Comparison of ENCODE assay signal across 11 cellular contexts in the genomic region with DNA sequence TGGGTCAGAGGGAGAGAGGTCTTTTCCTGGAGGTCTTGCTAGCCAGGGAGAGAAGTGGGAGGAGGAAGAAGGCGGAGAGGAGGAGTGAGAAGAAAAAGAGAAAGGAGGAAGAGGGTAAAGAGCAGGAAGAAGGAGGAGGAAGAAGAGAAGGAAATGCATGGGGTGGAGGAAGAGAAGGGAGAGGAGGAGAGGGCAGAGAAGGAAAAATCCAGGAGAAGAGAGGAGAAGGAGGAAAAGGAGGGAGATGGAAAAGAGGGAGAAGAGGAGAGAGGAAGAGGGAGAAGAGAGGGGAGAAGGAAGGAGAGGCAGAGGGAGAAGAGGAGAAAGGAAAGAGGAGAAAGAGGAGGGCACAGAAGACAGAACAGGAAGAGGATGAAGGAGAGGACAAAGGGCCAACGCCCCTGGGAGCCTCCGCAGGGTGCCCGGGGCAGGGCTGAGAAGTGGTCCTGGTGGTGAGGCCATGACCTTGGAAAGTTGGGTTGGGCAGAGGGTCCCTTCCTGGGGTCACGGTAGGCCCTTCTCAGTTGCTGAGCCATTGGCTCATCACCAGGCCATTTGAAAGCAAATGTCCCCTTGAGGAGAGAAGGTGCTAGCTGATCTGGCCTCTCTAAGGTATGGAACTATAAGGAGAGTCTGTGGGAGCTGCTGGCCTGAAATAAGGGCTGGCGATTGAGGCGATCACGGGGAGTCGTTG. TPM values are rescaled to one million over a fixed set of nuclear protein-coding genes. Genes with fewer than 3 reads are reported as not detected.
A peak's percentile ranks its signal among the peaks of the same experiment; 100 is the strongest.
DNase-seq lines count a peak whose midpoint lies in the region; ATAC-seq, FAIRE-seq and TF ChIP-seq lines count a peak whose summit lies in the region.
"Had no signal": no experiment of that assay in that cellular context is flagged by ENCODE, and none has a peak within 500 bp of the region (broad histone marks: within the 10 kb centered on the region; RNA-seq: fewer than 3 reads in every experiment).

No MANE protein-coding gene starts in this region.

- TF ChIP-seq EP300 in suprapubic skin (IDR thresholded peaks at IDR 0.05), result no peak

- H3K27me3 Mint-ChIP-seq in activated naive CD4-positive, alpha-beta T cell treated with anti-CD3 and anti-CD28 coated beads, Interleukin-2, amount 10 ng/mL, durations not matched to agents 7 days and 5 days, result peaks cover 78% of the 10 kb centered on the region
- peaks cover 29% of the 10 kb centered on the region for H3K27me3 Mint-ChIP-seq in activated T-helper 17 cell treated with anti-CD3 and anti-CD28 coated beads, Interleukin-2, amount 50 U/mL, for 72 hours

- no peak overlapping the region for H3K27ac Mint-ChIP-seq in activated naive CD4-positive, alpha-beta T cell treated with anti-CD3 and anti-CD28 coated beads, Interleukin-2, amount 10 ng/mL, durations not matched to agents 7 days and 5 days
- H3K27ac Mint-ChIP-seq in activated naive CD4-positive, alpha-beta T cell treated with anti-CD3 and anti-CD28 coated beads, Interleukin-2, amount 50 U/mL, for 72 hours, result no peak overlapping the region
- H3K27ac Mint-ChIP-seq in activated T-helper 17 cell treated with anti-CD3 and anti-CD28 coated beads, Interleukin-2, amount 50 U/mL, for 72 hours, result no peak overlapping the region

- peak overlapping the region; percentile 66 for H3K4me3 Mint-ChIP-seq in activated naive CD4-positive, alpha-beta T cell treated with anti-CD3 and anti-CD28 coated beads, Interleukin-2, amount 10 ng/mL, durations not matched to agents 7 days and 5 days
- peak overlapping the region; percentile 71 for H3K4me3 Mint-ChIP-seq in activated T-helper 17 cell treated with anti-CD3 and anti-CD28 coated beads, Interleukin-2, amount 50 U/mL, for 72 hours

- peaks cover 6% of the 10 kb centered on the region for H3K9me1 ChIP-seq in keratinocyte (ENCODE audit: control insufficient read depth, extremely low read depth, insufficient read depth, low read length)

- peak overlapping the region; percentile 23 for H3K4me2 ChIP-seq in keratinocyte (ENCODE audit: control insufficient read depth, extremely low read depth, insufficient read depth, low read depth, low read length)

- dilution Hi-C loops in keratinocyte (cut with MboI; ENCODE audit: extremely low pct_ligation_motif_present, low sequenced_read_pairs), result no loop called here

- ATAC-seq in activated naive CD4-positive, alpha-beta T cell treated with anti-CD3 and anti-CD28 coated beads, Interleukin-2, amount 50 U/mL, for 72 hours, result no peak
- no peak for ATAC-seq in activated T-helper 17 cell treated with anti-CD3 and anti-CD28 coated beads, Interleukin-2, amount 50 U/mL, for 72 hours (replicated peaks)
- ATAC-seq in GM18858 (IDR thresholded peaks at IDR 0.05; ENCODE audit: unreplicated experiment), result no peak
- no peak for ATAC-seq in HG03108 (IDR thresholded peaks at IDR 0.05; ENCODE audit: unreplicated experiment)

- no peaks in the 10 kb centered on the region for H4K20me1 ChIP-seq in keratinocyte (ENCODE audit: control insufficient read depth, extremely low read depth, insufficient read depth, low read length)

- no peak overlapping the region for H3K9ac ChIP-seq in keratinocyte (ENCODE audit: control insufficient read depth, extremely low read depth, insufficient read depth, low read length)

- no peaks in the 10 kb centered on the region for H3K9me3 ChIP-seq in keratinocyte (ENCODE audit: control insufficient read depth, low read depth, low read length)
- H3K9me3 ChIP-seq in suprapubic skin, result no peaks in the 10 kb centered on the region

- TF ChIP-seq CTCF in keratinocyte (optimal IDR thresholded peaks at IDR 0.05 in 1 of 3, IDR thresholded peaks at IDR 0.05 in 1 of 3, conservative IDR thresholded peaks at IDR 0.05 in 1 of 3; ENCODE audit: extremely low read depth in 1 of 3, insufficient read depth in 2 of 3, low read length in 3 of 3) (no peak), suprapubic skin (IDR thresholded peaks at IDR 0.05) (no peak)

- no peak overlapping the region for H2AFZ ChIP-seq in keratinocyte (ENCODE audit: control insufficient read depth, low read length)

- TF ChIP-seq POLR2A in suprapubic skin (IDR thresholded peaks at IDR 0.05), result no peak

- H3K27me3 ChIP-seq in keratinocyte (ENCODE audit: control insufficient read depth, extremely low read depth, insufficient read depth, low read length) (no peaks in the 10 kb centered on the region), suprapubic skin (peaks cover 7% of the 10 kb centered on the region)

- H3K4me3 ChIP-seq in keratinocyte (ENCODE audit: control insufficient read depth in 2 of 3, extremely low read depth in 1 of 3, insufficient read depth in 2 of 3, low read depth in 1 of 3, low read length in 3 of 3) (no peak overlapping the region), suprapubic skin (peak overlapping the region; percentile 64)

- H3K27ac ChIP-seq in keratinocyte (ENCODE audit: control insufficient read depth, insufficient read depth, low read length) (no peak overlapping the region), suprapubic skin (no peak overlapping the region)

- H3K79me2 ChIP-seq in keratinocyte (ENCODE audit: control insufficient read depth, insufficient read depth, low read length), result peaks cover 40% of the 10 kb centered on the region

- H3K4me1 ChIP-seq in keratinocyte (ENCODE audit: control insufficient read depth, extremely low read depth, insufficient read depth, low read length) (peaks cover 48% of the 10 kb centered on the region), suprapubic skin (peaks cover 79% of the 10 kb centered on the region)

- no peak for DNase-seq in activated naive CD4-positive, alpha-beta T cell treated with anti-CD3 and anti-CD28 coated beads, Interleukin-2, amount 10 ng/mL, durations not matched to agents 7 days and 5 days
- no peak for DNase-seq in activated naive CD4-positive, alpha-beta T cell treated with anti-CD3 and anti-CD28 coated beads, Interleukin-2, amount 50 U/mL, for 72 hours (ENCODE audit: low spot score in 2 of 2)
- DNase-seq in keratinocyte (ENCODE audit: low read depth, low spot score), result no peak
- DNase-seq in suprapubic skin (ENCODE audit: low spot score in 2 of 2), result no peak
- DNase-seq in NOMO-1 treated with DMSO at 0.1 percent for 48 hours (lab: John Stamatoyannopoulos, UW; ENCODE audit: unreplicated experiment), result no peak

- H3K36me3 ChIP-seq in keratinocyte (ENCODE audit: control insufficient read depth in 2 of 2, extremely low read depth in 1 of 2, insufficient read depth in 2 of 2, low read length in 2 of 2), result peaks cover under 1 to 8% of the 10 kb centered on the region in 2 experiments
- no peaks in the 10 kb centered on the region for H3K36me3 ChIP-seq in suprapubic skin

- no peak for FAIRE-seq in keratinocyte (lab: Jason Lieb, UNC)

- no peaks in the 10 kb centered on the region for H3K36me3 Mint-ChIP-seq in activated naive CD4-positive, alpha-beta T cell treated with anti-CD3 and anti-CD28 coated beads, Interleukin-2, amount 10 ng/mL, durations not matched to agents 7 days and 5 days
- no peaks in the 10 kb centered on the region for H3K36me3 Mint-ChIP-seq in activated naive CD4-positive, alpha-beta T cell treated with anti-CD3 and anti-CD28 coated beads, Interleukin-2, amount 50 U/mL, for 72 hours
- no peaks in the 10 kb centered on the region for H3K36me3 Mint-ChIP-seq in activated T-helper 17 cell treated with anti-CD3 and anti-CD28 coated beads, Interleukin-2, amount 50 U/mL, for 72 hours (ENCODE audit: low read depth)

- CTCF ChIA-PET in activated naive CD4-positive, alpha-beta T cell treated with anti-CD3 and anti-CD28 coated beads, Interleukin-2, amount 10 ng/mL, durations not matched to agents 7 days and 5 days (lab: Charles Lee), result interaction anchor here (1.8 kb wide), 1 partner anchor 33 kb away, joined by 6 read pairs; no protein-coding TSS in a partner anchor

- 82% methylated on average over 5 of the region's 9 CpGs for WGBS in suprapubic skin

- peaks cover 7% of the 10 kb centered on the region for H3K4me1 Mint-ChIP-seq in activated naive CD4-positive, alpha-beta T cell treated with anti-CD3 and anti-CD28 coated beads, Interleukin-2, amount 10 ng/mL, durations not matched to agents 7 days and 5 days
- no peaks in the 10 kb centered on the region for H3K4me1 Mint-ChIP-seq in activated T-helper 17 cell treated with anti-CD3 and anti-CD28 coated beads, Interleukin-2, amount 50 U/mL, for 72 hours

- H3K9me3 Mint-ChIP-seq in activated naive CD4-positive, alpha-beta T cell treated with anti-CD3 and anti-CD28 coated beads, Interleukin-2, amount 10 ng/mL, durations not matched to agents 7 days and 5 days, result no peaks in the 10 kb centered on the region
- H3K9me3 Mint-ChIP-seq in activated naive CD4-positive, alpha-beta T cell treated with anti-CD3 and anti-CD28 coated beads, Interleukin-2, amount 50 U/mL, for 72 hours, result no peaks in the 10 kb centered on the region
- no peaks in the 10 kb centered on the region for H3K9me3 Mint-ChIP-seq in activated T-helper 17 cell treated with anti-CD3 and anti-CD28 coated beads, Interleukin-2, amount 50 U/mL, for 72 hours

RNA-seq across cellular contexts. Expression of gene SEMA3F, which starts 1.2 kb away (rescaled TPM):
- under 1 TPM; 0.32 to 0.54 TPM for total RNA-seq in activated naive CD4-positive, alpha-beta T cell treated with anti-CD3 and anti-CD28 coated beads, Interleukin-2, amount 50 U/mL, for 72 hours
- 1 to 10 TPM in 1 of 2 donors, not detected in 1; 1.5 TPM for total RNA-seq in activated T-helper 17 cell treated with anti-CD3 and anti-CD28 coated beads, Interleukin-2, amount 50 U/mL, for 72 hours
- 72.8 to 115 TPM (median 102 TPM) in 3 replicates for polyA plus RNA-seq in keratinocyte
- 60.9 TPM for polyA plus RNA-seq in keratinocyte (2011; ENCODE audit: low read depth)
- polyA plus RNA-seq in keratinocyte (2011; cell fraction: cytosol; rRNA removed), result 49.7 and 82.2 TPM in 2 replicates
- polyA plus RNA-seq in keratinocyte (2011; cell fraction: nucleus; rRNA removed), result 173 and 208 TPM in 2 replicates
- polyA plus RNA-seq in keratinocyte (2012; ENCODE audit: low replicate concordance), result 94.6 and 131 TPM in 2 replicates
- 197 to 339 TPM (median 220 TPM) in 3 replicates for polyA minus RNA-seq in keratinocyte
- 180 TPM for polyA minus RNA-seq in keratinocyte (2011; cell fraction: cytosol; rRNA and poly(A)+ RNA removed)
- 209 and 249 TPM in 2 replicates for polyA minus RNA-seq in keratinocyte (2011; cell fraction: nucleus; rRNA and poly(A)+ RNA removed)
- total RNA-seq in suprapubic skin, result 100 to 1,000 TPM; 123 to 188 (median 130) TPM

RNA-seq across cellular contexts. Expression of gene GNAT1, which starts 37.5 kb away (rescaled TPM):
- total RNA-seq in activated naive CD4-positive, alpha-beta T cell treated with anti-CD3 and anti-CD28 coated beads, Interleukin-2, amount 50 U/mL, for 72 hours, result not detected
- total RNA-seq in activated T-helper 17 cell treated with anti-CD3 and anti-CD28 coated beads, Interleukin-2, amount 50 U/mL, for 72 hours, result not detected
- polyA plus RNA-seq in keratinocyte, result 0.05 to 0.12 TPM in 2 of 3 replicates, not detected in the other
- not detected for polyA plus RNA-seq in keratinocyte (2011; ENCODE audit: low read depth)
- not detected in 2 replicates for polyA plus RNA-seq in keratinocyte (2011; cell fraction: cytosol; rRNA removed)
- polyA plus RNA-seq in keratinocyte (2011; cell fraction: nucleus; rRNA removed), result 0.40 and 0.56 TPM in 2 replicates
- polyA plus RNA-seq in keratinocyte (2012; ENCODE audit: low replicate concordance), result not detected in 2 replicates
- 0.13 to 0.86 TPM in 2 of 3 replicates, not detected in the other for polyA minus RNA-seq in keratinocyte
- not detected for polyA minus RNA-seq in keratinocyte (2011; cell fraction: cytosol; rRNA and poly(A)+ RNA removed)
- polyA minus RNA-seq in keratinocyte (2011; cell fraction: nucleus; rRNA and poly(A)+ RNA removed), result 0.32 and 0.47 TPM in 2 replicates
- total RNA-seq in suprapubic skin, result under 1 TPM in 1 of 4 donors, not detected in 3; 0.64 TPM
- total RNA-seq: glomerular endothelial cell, LHCN-M2, SK-MEL-5 had no signal

RNA-seq across cellular contexts. Expression of gene SLC38A3, which starts 51.1 kb away (rescaled TPM):
- total RNA-seq in activated naive CD4-positive, alpha-beta T cell treated with anti-CD3 and anti-CD28 coated beads, Interleukin-2, amount 50 U/mL, for 72 hours, result not detected
- under 1 TPM in 1 of 2 donors, not detected in 1; 0.71 TPM for total RNA-seq in activated T-helper 17 cell treated with anti-CD3 and anti-CD28 coated beads, Interleukin-2, amount 50 U/mL, for 72 hours
- not detected in 3 replicates for polyA plus RNA-seq in keratinocyte
- 0.22 TPM for polyA plus RNA-seq in keratinocyte (2011; ENCODE audit: low read depth)
- polyA plus RNA-seq in keratinocyte (2011; cell fraction: cytosol; rRNA removed), result 0.02 and 0.12 TPM in 2 replicates
- 0.12 and 0.36 TPM in 2 replicates for polyA plus RNA-seq in keratinocyte (2011; cell fraction: nucleus; rRNA removed)
- polyA plus RNA-seq in keratinocyte (2012; ENCODE audit: low replicate concordance), result 0.39 TPM in 1 of 2 replicates, not detected in the other
- polyA minus RNA-seq in keratinocyte, result not detected in 3 replicates
- not detected for polyA minus RNA-seq in keratinocyte (2011; cell fraction: cytosol; rRNA and poly(A)+ RNA removed)
- polyA minus RNA-seq in keratinocyte (2011; cell fraction: nucleus; rRNA and poly(A)+ RNA removed), result 0.32 TPM in 1 of 2 replicates, not detected in the other
- 1 to 10 TPM in 2 of 4 donors, under 1 TPM in 2; 0.25 to 2.2 (median 1.00) TPM for total RNA-seq in suprapubic skin
- total RNA-seq: glomerular endothelial cell had no signal

Comparison
In these comparisons a context has a peak if more than half of its experiments do, and no peak if none do; other contexts are left out.
1. RNA of gene SEMA3F, which starts 1.2 kb away (total RNA-seq): 123 to 188 TPM in suprapubic skin; 1.5 TPM in activated T-helper 17 cell treated with anti-CD3 and anti-CD28 coated beads, Interleukin-2, amount 50 U/mL, for 72 hours and 0.32 to 0.54 TPM in activated naive CD4-positive, alpha-beta T cell treated with anti-CD3 and anti-CD28 coated beads, Interleukin-2, amount 50 U/mL, for 72 hours; every median in the first group is over 10 times any median in the second.